8 cellular contexts compared by ENCODE assay signal in genomic region chr13:49791753-49792549, GRCh38. TPM values are rescaled to one million over a fixed set of nuclear protein-coding genes. Genes with fewer than 3 reads are reported as not detected.
DNase-seq lines count a peak whose midpoint lies in the region; ATAC-seq and TF ChIP-seq lines count a peak whose summit lies in the region.

No MANE protein-coding gene starts in this region.

- TF ChIP-seq CTCF in CD14-positive monocyte (IDR thresholded peaks at IDR 0.05) (no peak), SU-DHL-6 (IDR thresholded peaks at IDR 0.05; ENCODE audit: insufficient read depth, low read length, poor library complexity, severe bottlenecking) (no peak), adrenal gland (IDR thresholded peaks at IDR 0.05) (no peak), left ventricle myocardium inferior (IDR thresholded peaks at IDR 0.05; ENCODE audit: borderline replicate concordance) (no peak)

- H4K20me1 ChIP-seq in SU-DHL-6 (ENCODE audit: low read depth, low read length): peaks cover 4% of the 10 kb centered on the region; the same call in 1 of the 2 replicates

- H3F3A ChIP-seq in SU-DHL-6 (ENCODE audit: insufficient read depth): 0 out of 2 replicates have a peak, but pooled peaks cover 4% of the 10 kb centered on the region

- 0% methylated on average over 1 to 97 of the region's 97 CpGs for WGBS in adrenal gland, 4 donors

- H3K27ac ChIP-seq in SU-DHL-6 (ENCODE audit: low read depth, low read length) (peak overlapping the region; percentile 87), adrenal gland (peak overlapping the region; percentile 79 to 97 (median 96)), left ventricle myocardium inferior (replicated peaks) (peak overlapping the region; percentile 99)

- DNase-seq in CD14-positive monocyte (ENCODE audit: low spot score) (peak; percentile 52), GM19240 (ENCODE audit: insufficient read length, low spot score) (peak; percentile 18), adrenal gland (peak; percentile 36 to 74 (median 58)), left ventricle myocardium inferior (no peak), putamen (ENCODE audit: low spot score) (peak; percentile 38), NCI-H2029 treated with DMSO at 0.1 percent for 48 hours (lab: John Stamatoyannopoulos, UW) (no peak)

- H3K9ac ChIP-seq in SU-DHL-6 (ENCODE audit: low read length): peak overlapping the region; percentile 85

- ATAC-seq in HG03457 (IDR thresholded peaks at IDR 0.05; ENCODE audit: unreplicated experiment): peak; percentile 10

- no peaks in the 10 kb centered on the region for H3K36me3 ChIP-seq in SU-DHL-6 (ENCODE audit: low read length)
- H3K36me3 ChIP-seq in adrenal gland (replicated peaks in 1 of 2): no peaks in the 10 kb centered on the region
- H3K36me3 ChIP-seq in left ventricle myocardium inferior: no peaks in the 10 kb centered on the region

- peaks cover 50% of the 10 kb centered on the region for H3K79me2 ChIP-seq in SU-DHL-6 (ENCODE audit: insufficient read depth, low read length)

- H3K4me2 ChIP-seq in SU-DHL-6 (ENCODE audit: low read depth, low read length, poor library complexity, severe bottlenecking): peak overlapping the region; percentile 81

- H3K27ac Mint-ChIP-seq in CD14-positive monocyte: peak overlapping the region; percentile 90 to 99 (median 97)

- no peaks in the 10 kb centered on the region for H3K9me2 ChIP-seq in SU-DHL-6 (replicated peaks; ENCODE audit: insufficient read depth, low read length)

- H3K4me1 Mint-ChIP-seq in CD14-positive monocyte: peaks cover 34% of the 10 kb centered on the region

- intact Hi-C loops in CD14-positive monocyte (cut with micrococcal nuclease) (loop anchor here in 1 of 2 donors (5.0 to 10.0 kb wide), 2 partner anchors 100 to 143 kb away; partner anchors contain the start of genes EBPL and SPRYD7), adrenal gland (cut with DNase I) (loop anchor here in 1 of 2 donors (10.0 kb wide), 1 partner anchor 53 kb away; no protein-coding TSS in a partner anchor), left ventricle myocardium inferior (cut with micrococcal nuclease) (loop anchor here (10.0 kb wide), 1 partner anchor 97 kb away; the partner anchor contains the start of gene EBPL)

- peaks cover 5 to 10% of the 10 kb centered on the region in 2 donors for H3K36me3 Mint-ChIP-seq in CD14-positive monocyte

- no peaks in the 10 kb centered on the region for H3K27me3 ChIP-seq in SU-DHL-6 (ENCODE audit: low read length)
- H3K27me3 ChIP-seq in adrenal gland: no peaks in the 10 kb centered on the region
- H3K27me3 ChIP-seq in left ventricle myocardium inferior (ENCODE audit: low read depth): no peaks in the 10 kb centered on the region

- no peaks in the 10 kb centered on the region for H3K9me3 ChIP-seq in SU-DHL-6 (ENCODE audit: insufficient read depth, low read length)
- H3K9me3 ChIP-seq in adrenal gland (replicated peaks in 1 of 3): no peaks in the 10 kb centered on the region
- no peaks in the 10 kb centered on the region for H3K9me3 ChIP-seq in left ventricle myocardium inferior (replicated peaks)

- H3K4me3 Mint-ChIP-seq in CD14-positive monocyte: peak overlapping the region; percentile 96

- H3K9me3 Mint-ChIP-seq in CD14-positive monocyte: no peaks in the 10 kb centered on the region

- H3K27me3 Mint-ChIP-seq in CD14-positive monocyte (ENCODE audit: low read depth in 3 of 3): peaks cover 1 to 10% (median 3%) of the 10 kb centered on the region in 3 donors

- TF ChIP-seq POLR2A in adrenal gland (IDR thresholded peaks at IDR 0.05): no peak

- H2AFZ ChIP-seq in SU-DHL-6 (ENCODE audit: low read depth, low read length, severe bottlenecking): peak overlapping the region; percentile 20

- peaks cover 0 to 16% of the 10 kb centered on the region in 2 donors for H3K4me1 ChIP-seq in adrenal gland (replicated peaks in 1 of 2)
- H3K4me1 ChIP-seq in left ventricle myocardium inferior: peaks cover 49% of the 10 kb centered on the region

- H3K4me3 ChIP-seq in SU-DHL-6 (ENCODE audit: insufficient read depth, low read length, poor library complexity, severe bottlenecking) (peak overlapping the region; percentile 94), adrenal gland (peak overlapping the region; percentile 55 to 90 (median 77)), left ventricle myocardium inferior (peak overlapping the region; percentile 87)

RNA-seq across cellular contexts. Expression of gene KPNA3, which starts 0.5 kb away (rescaled TPM):
- polyA plus RNA-seq in CD14-positive monocyte (10 to 100 TPM; 11.5 to 15.3 TPM), adrenal gland (10 to 100 TPM in 2 of 3 donors, 1 to 10 TPM in 1; 8.6 to 43.8 (median 12.9) TPM)
- total RNA-seq in adrenal gland (10 to 100 TPM; 12.6 to 29.2 (median 20.5) TPM), left ventricle myocardium inferior (60.0 TPM)

Comparison
In these comparisons a context has a peak if more than half of its experiments do, and no peak if none do; other contexts are left out.
1. DNase-seq: peak in CD14-positive monocyte (single experiment), GM19240 (single experiment), adrenal gland (7 of 7) and putamen (single experiment); none in left ventricle myocardium inferior (single experiment) and NCI-H2029 treated with DMSO at 0.1 percent for 48 hours (single experiment).
2. Peak in every context shown above with its lines, with median percentiles within 50 percentile points of each other: H3K27ac ChIP-seq and H3K4me3 ChIP-seq.